Comparison of ENCODE assay signal across 11 cellular contexts in genomic region chrX:111123606-111124179, GRCh38. TPM values are rescaled to one million over a fixed set of nuclear protein-coding genes. Genes with fewer than 3 reads are reported as not detected.
DNase-seq lines count a peak whose midpoint lies in the region; ATAC-seq, FAIRE-seq and TF ChIP-seq lines count a peak whose summit lies in the region.
"Had no signal": no experiment of that assay in that cellular context is flagged by ENCODE, and none has a peak within 500 bp of the region (broad histone marks: within the 10 kb centered on the region; RNA-seq: fewer than 3 reads in every experiment).

No MANE protein-coding gene starts in this region.

- H3K27me3 Mint-ChIP-seq in natural killer cell (ENCODE audit: low read depth in 2 of 2), result peaks cover 0 to 6% of the 10 kb centered on the region in 2 donors

- no peaks in the 10 kb centered on the region for H3K9me2 ChIP-seq in Loucy (replicated peaks; ENCODE audit: low read depth, low read length)

- peaks cover 5 to 6% of the 10 kb centered on the region in 2 donors for H3K4me1 Mint-ChIP-seq in natural killer cell

- no peaks in the 10 kb centered on the region for H3K9me3 ChIP-seq in Loucy (ENCODE audit: insufficient read depth, low read depth, low read length)

- no peak for DNase-seq in activated CD4-positive, CD25-positive, alpha-beta regulatory T cell (lab: John Stamatoyannopoulos, UW)
- DNase-seq in natural killer cell, result no peak
- no peak for DNase-seq in RCC 7860 (ENCODE audit: low spot score)
- no peak for DNase-seq in HEK293T (ENCODE audit: extremely low spot score)
- no peak for DNase-seq in NCI-H510A treated with DMSO at 0.1 percent for 48 hours (lab: John Stamatoyannopoulos, UW)
- DNase-seq: 8988T; DMS 273 treated with DMSO at 0.1 percent for 48 hours; stimulated activated CD4-positive, alpha-beta T cell treated with anti-CD3 and anti-CD28 coated beads, Interleukin-4, amount 100 ng/mL, for 24 hours had no signal

- H3K27ac Mint-ChIP-seq in natural killer cell, result peak overlapping the region in 1 of 2 donors; percentile 58

- FAIRE-seq in RCC 7860 (lab: Jason Lieb, UNC), result no peak

- intact Hi-C loops in natural killer cell (cut with micrococcal nuclease), result no loop called here

- ATAC-seq in activated CD4-positive, CD25-positive, alpha-beta regulatory T cell treated with anti-CD3 and anti-CD28 coated beads, Interleukin-2, amount 50 U/mL, for 24 hours, result peak; percentile 83 to 91
- peak; percentile 35 for ATAC-seq in GM21619 (IDR thresholded peaks at IDR 0.05; ENCODE audit: unreplicated experiment)
- no peak for ATAC-seq in natural killer cell

- peak overlapping the region; percentile 69 for H3K4me2 ChIP-seq in Loucy (ENCODE audit: low read depth, low read length, poor library complexity, severe bottlenecking)

- no peaks in the 10 kb centered on the region for H3K27me3 ChIP-seq in Loucy (ENCODE audit: insufficient read depth, low read length, poor library complexity, severe bottlenecking)

- H3K4me3 Mint-ChIP-seq in natural killer cell, result peak overlapping the region; percentile 70

- CTCF ChIA-PET in HEK293T (lab: Yijun Ruan, JAX), result no interaction called here

- H3K79me2 ChIP-seq in Loucy (ENCODE audit: insufficient read depth, low read length), result no peaks in the 10 kb centered on the region

- H3K36me3 Mint-ChIP-seq in natural killer cell, result no peaks in the 10 kb centered on the region

- no peak for TF ChIP-seq CTCF in Loucy (conservative IDR thresholded peaks at IDR 0.05; ENCODE audit: low read length)
- no peak for TF ChIP-seq CTCF in natural killer cell (IDR thresholded peaks at IDR 0.05)

- H3F3A ChIP-seq in Loucy (ENCODE audit: low read depth), result no peaks in the 10 kb centered on the region

- H3K4me1 ChIP-seq in Loucy (ENCODE audit: insufficient read depth, low read length, poor library complexity, severe bottlenecking), result peaks cover 47% of the 10 kb centered on the region

- H3K9me3 Mint-ChIP-seq in natural killer cell, result no peaks in the 10 kb centered on the region

- H4K20me1 ChIP-seq in Loucy (ENCODE audit: insufficient read depth, low read length, poor library complexity, severe bottlenecking), result no peaks in the 10 kb centered on the region

- H3K9ac ChIP-seq in Loucy (ENCODE audit: low read depth, low read length, poor library complexity, severe bottlenecking), result peak overlapping the region; percentile 43

- H2AFZ ChIP-seq in Loucy (ENCODE audit: low read length), result peak overlapping the region; percentile 60; the same call in 1 of the 2 replicates

- POLR2A ChIA-PET in HEK293T (lab: Yijun Ruan, JAX), result no interaction called here

- H3K4me3 ChIP-seq in Loucy (ENCODE audit: low read length, poor library complexity, severe bottlenecking), result peak overlapping the region; percentile 51

- no peaks in the 10 kb centered on the region for H3K36me3 ChIP-seq in Loucy (ENCODE audit: insufficient read depth, low read length)

TF ChIP-seq in HEK293T, 16 proteins besides CTCF, POLR2A, EP300 and RAD21:
- TF ChIP-seq ZNF384 (IDR thresholded peaks at IDR 0.05) (no peak), NFRKB (IDR thresholded peaks at IDR 0.05) (no peak), L3MBTL2 (conservative IDR thresholded peaks at IDR 0.05) (no peak), SP1 (IDR thresholded peaks at IDR 0.05) (no peak), ARNT (IDR thresholded peaks at IDR 0.05) (no peak), BHLHE40 (IDR thresholded peaks at IDR 0.05; ENCODE audit: borderline replicate concordance) (no peak), PKNOX1 (IDR thresholded peaks at IDR 0.05) (no peak), FOXK2 (IDR thresholded peaks at IDR 0.05) (no peak), FOXA1 (IDR thresholded peaks at IDR 0.05) (no peak), ELF4 (IDR thresholded peaks at IDR 0.05) (no peak), TARDBP (IDR thresholded peaks at IDR 0.05) (no peak), HDGF (IDR thresholded peaks at IDR 0.05; ENCODE audit: borderline replicate concordance) (no peak), CTBP1 (IDR thresholded peaks at IDR 0.05; ENCODE audit: borderline replicate concordance) (no peak), SUZ12 (IDR thresholded peaks at IDR 0.05) (no peak), FOXM1 (IDR thresholded peaks at IDR 0.05; ENCODE audit: borderline replicate concordance) (no peak), LEF1 (IDR thresholded peaks at IDR 0.05; ENCODE audit: borderline replicate concordance) (no peak)

RNA-seq across cellular contexts. Expression of gene PAK3, which starts 27.7 kb away (rescaled TPM):
- not detected for total RNA-seq in natural killer cell

Comparison
In these comparisons a context has a peak if more than half of its experiments do, and no peak if none do; other contexts are left out.
1. ATAC-seq: peak in activated CD4-positive, CD25-positive, alpha-beta regulatory T cell treated with anti-CD3 and anti-CD28 coated beads, Interleukin-2, amount 50 U/mL, for 24 hours (2 of 2) and GM21619 (single experiment); none in natural killer cell (0 of 3).